21 cellular contexts compared by ENCODE assay signal in the genomic region with DNA sequence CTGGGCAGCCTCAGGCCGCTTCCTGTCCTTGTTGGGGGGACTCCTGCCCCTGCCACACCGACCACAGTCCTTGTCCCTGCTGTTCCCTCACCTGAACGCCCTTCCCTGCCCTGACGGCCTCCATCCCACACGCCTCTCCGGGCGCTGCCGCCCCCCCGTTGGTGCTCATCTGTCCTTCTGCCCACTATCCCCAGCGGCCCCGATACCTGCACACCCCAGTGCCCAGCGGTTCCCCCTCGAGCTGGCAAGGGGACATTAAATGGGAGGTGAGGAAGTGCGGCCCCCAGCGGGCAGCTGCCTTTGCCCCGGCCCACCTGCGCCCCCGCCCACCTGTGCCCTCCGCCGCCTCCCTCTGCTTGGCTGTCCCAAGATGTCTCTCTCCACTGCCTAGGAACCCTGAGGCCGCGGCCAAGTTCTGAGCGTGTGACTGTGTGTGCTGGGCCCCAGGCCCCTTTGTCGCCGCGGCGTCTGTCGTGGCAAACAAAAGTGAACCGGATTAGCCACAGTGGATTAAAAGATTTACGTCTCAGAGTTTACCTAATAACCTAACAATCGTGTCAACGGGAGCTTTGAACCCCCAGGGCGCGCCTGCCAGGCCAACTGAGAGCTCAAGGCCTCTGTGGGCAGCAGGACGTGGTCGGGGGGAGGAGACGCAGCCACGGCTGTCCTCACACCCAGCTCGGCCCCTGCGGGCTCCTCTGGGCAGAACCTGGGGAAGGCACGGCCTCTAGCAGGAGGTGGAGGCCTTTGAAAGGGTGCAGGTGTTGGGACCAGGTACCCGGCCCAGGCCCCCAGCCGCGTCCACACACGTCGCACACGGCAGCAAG.
"Had no signal": no experiment of that assay in that cellular context is flagged by ENCODE, and none has a peak within 500 bp of the region (broad histone marks: within the 10 kb centered on the region; RNA-seq: fewer than 3 reads in every experiment).

No MANE protein-coding gene starts in this region.

- H3K27me3 ChIP-seq: testis, vagina had no signal

- DNase-seq: activated CD4-positive, CD25-positive, alpha-beta regulatory T cell treated with anti-CD3 and anti-CD28 coated beads, Interleukin-2, amount 50 U/mL, for 72 hours; activated CD8-positive, alpha-beta memory T cell treated with anti-CD3 and anti-CD28 coated beads, Interleukin-2, amount 50 U/mL, for 4 hours; activated naive CD4-positive, alpha-beta T cell; activated T-cell treated with anti-CD3 and anti-CD28 coated beads, Interleukin-2, amount 50 U/mL, for 4 hours; central memory CD4-positive, alpha-beta T cell; endodermal cell; lower lobe of right lung; mesendoderm; naive B cell; retina; stimulated activated CD4-positive, alpha-beta T cell treated with anti-CD3 and anti-CD28 coated beads, Interleukin-2, amount 100 ng/mL, for 48 hours; stimulated activated CD8-positive, alpha-beta memory T cell treated with anti-CD3 and anti-CD28 coated beads, Interleukin-4, amount 100 ng/mL, for 48 hours; stimulated activated naive B cell treated with anti-CD40 and anti-IgM and Interleukin-4, amounts not matched to agents 10 μg/mL and 1 μg/mL and 100 μg/mL, for 72 hours; testis had no signal

- H3K4me1 ChIP-seq: heart left ventricle, testis, vagina had no signal

- H3K9me3 ChIP-seq: heart left ventricle, lower lobe of right lung, testis, vagina had no signal

- H3K4me3 ChIP-seq: heart left ventricle, lower lobe of right lung, testis, vagina had no signal

- H3K27ac ChIP-seq: epithelial cell of prostate, heart left ventricle, lower lobe of right lung, testis, vagina, VCaP had no signal

- ATAC-seq: activated T-cell treated with anti-CD3 and anti-CD28 coated beads, Interleukin-2, amount 50 U/mL, for 4 hours; heart left ventricle; lower lobe of right lung; stimulated activated naive B cell treated with anti-CD40 and anti-IgM and Interleukin-4, amounts not matched to agents 10 μg/mL and 1 μg/mL and 100 μg/mL, for 72 hours had no signal

- H3K36me3 ChIP-seq: heart left ventricle, lower lobe of right lung, vagina had no signal

- FAIRE-seq: astrocyte, colon, keratinocyte had no signal
